ENCODE assay signal across 9 cellular contexts in genomic region chr19:47176627-47177090, GRCh38. TPM values are rescaled to one million over a fixed set of nuclear protein-coding genes. Genes with fewer than 3 reads are reported as not detected.
DNase-seq lines count a peak whose midpoint lies in the region; ATAC-seq and TF ChIP-seq lines count a peak whose summit lies in the region.
"Had no signal": no experiment of that assay in that cellular context is flagged by ENCODE, and none has a peak within 500 bp of the region (broad histone marks: within the 10 kb centered on the region; RNA-seq: fewer than 3 reads in every experiment).

No MANE protein-coding gene starts in this region.

- peaks cover 32% of the 10 kb centered on the region for H3K79me2 ChIP-seq in Karpas-422 (ENCODE audit: low read length)

- H2AFZ ChIP-seq in Karpas-422 (ENCODE audit: low read length): no peak overlapping the region

- intact Hi-C loops in natural killer cell (cut with micrococcal nuclease): loop anchor here (1.0 kb wide), 1 partner anchor 19 kb away; no protein-coding TSS in a partner anchor

- H3K27me3 ChIP-seq in AG04450 (ENCODE audit: control insufficient read depth, insufficient read depth, low read length): no peaks in the 10 kb centered on the region
- H3K27me3 ChIP-seq in SJSA1 (replicated peaks): no peaks in the 10 kb centered on the region
- no peaks in the 10 kb centered on the region for H3K27me3 ChIP-seq in Karpas-422 (ENCODE audit: low read length)

- CTCF ChIA-PET in AG04450 (lab: Charles Lee): interaction anchor here (0.6 to 3.2 kb wide), 5 partner anchors 14 to 71 kb away, joined by 3 to 20 read pairs (median 13); no protein-coding TSS in a partner anchor

- peak overlapping the region; percentile 50 to 66 for H3K27ac Mint-ChIP-seq in natural killer cell

- POLR2A ChIA-PET in AG04450 (lab: Yijun Ruan, JAX): interaction anchor here (0.6 to 1.5 kb wide), 4 partner anchors 9 to 63 kb away, joined by 3 to 4 read pairs (median 3); no protein-coding TSS in a partner anchor

- H3K9me3 Mint-ChIP-seq in natural killer cell: no peaks in the 10 kb centered on the region

- no peaks in the 10 kb centered on the region for H3K27me3 Mint-ChIP-seq in natural killer cell (ENCODE audit: low read depth in 2 of 2)

- H3K36me3 ChIP-seq in SJSA1 (peaks cover 68% of the 10 kb centered on the region), Karpas-422 (ENCODE audit: insufficient read depth, low read length) (peaks cover 38% of the 10 kb centered on the region; the same call in 1 of the 2 replicates)

- no peaks in the 10 kb centered on the region for H3K9me2 ChIP-seq in Karpas-422 (replicated peaks; ENCODE audit: insufficient read depth, low read length)

- 0 out of 2 replicates have a peak, but pooled peaks cover 6% of the 10 kb centered on the region for H4K20me1 ChIP-seq in Karpas-422 (ENCODE audit: insufficient read depth, low read depth, low read length)

- TF ChIP-seq CTCF in AG04450 (IDR thresholded peaks at IDR 0.05; ENCODE audit: low read depth, low read length) (no peak), natural killer cell (IDR thresholded peaks at IDR 0.05) (no peak)

- H3K36me3 Mint-ChIP-seq in natural killer cell: peaks cover 9% of the 10 kb centered on the region

- H3K9ac ChIP-seq in Karpas-422 (ENCODE audit: low read length): no peak overlapping the region

- H3K4me1 Mint-ChIP-seq in natural killer cell: peaks cover 21 to 31% of the 10 kb centered on the region in 2 donors

- peak; percentile 67 to 84 (median 83) for ATAC-seq in natural killer cell

- H3K4me1 ChIP-seq in SJSA1 (replicated peaks): peaks cover 32% of the 10 kb centered on the region
- H3K4me1 ChIP-seq in Karpas-422 (ENCODE audit: low read length): no peaks in the 10 kb centered on the region

- peak overlapping the region; percentile 60 for H3K4me3 Mint-ChIP-seq in natural killer cell

- H3K4me2 ChIP-seq in Karpas-422 (ENCODE audit: low read depth, low read length, poor library complexity, severe bottlenecking): no peak overlapping the region

- H3K27ac ChIP-seq in AG04450 (ENCODE audit: low read depth, low read length) (peak overlapping the region; percentile 81), SJSA1 (peak overlapping the region; percentile 76), caudate nucleus (ENCODE audit: low read depth, low read length) (peak overlapping the region; percentile 19), Karpas-422 (ENCODE audit: low read length) (no peak overlapping the region)

- H3K9me3 ChIP-seq in AG04450 (ENCODE audit: control insufficient read depth, insufficient read depth, low read length) (no peaks in the 10 kb centered on the region), SJSA1 (replicated peaks) (no peaks in the 10 kb centered on the region), Karpas-422 (ENCODE audit: low read length) (no peaks in the 10 kb centered on the region)

- H3K4me3 ChIP-seq in AG04450 (ENCODE audit: low read depth, low read length) (no peak overlapping the region), SJSA1 (no peak overlapping the region), Karpas-422 (ENCODE audit: low read length) (no peak overlapping the region)

- peak; percentile 85 for DNase-seq in AG04450 (ENCODE audit: low read depth, low spot score)
- peak; percentile 49 to 84 for DNase-seq in SJSA1 (ENCODE audit: low read depth in 1 of 2, low spot score in 2 of 2)
- DNase-seq in caudate nucleus (lab: John Stamatoyannopoulos, UW): no peak
- DNase-seq in natural killer cell: no peak
- DNase-seq in GOT3 (lab: John Stamatoyannopoulos, UW): no peak
- DNase-seq in NCI-H524 (lab: John Stamatoyannopoulos, UW): no peak
- no peak for DNase-seq in globus pallidus (ENCODE audit: low spot score)
- DNase-seq in Karpas-422: no peak
- DNase-seq: NCI-H1048 had no signal

RNA-seq across cellular contexts. Expression of gene SAE1, which starts 46.0 kb away (rescaled TPM):
- polyA plus RNA-seq in AG04450 (2011; rRNA removed): 142 and 165 TPM in 2 replicates
- 62.8 and 63.5 TPM in 2 replicates for polyA minus RNA-seq in AG04450 (2011; rRNA and poly(A)+ RNA removed)
- total RNA-seq in SJSA1 (2014; rRNA removed; shearing (Covaris generic)): 321 and 324 TPM in 2 replicates
- total RNA-seq in natural killer cell: 10 to 100 TPM; 42.5 to 49.3 (median 46.0) TPM
- 47.5 and 83.0 TPM in 2 replicates for total RNA-seq in Karpas-422 (2014; rRNA removed; shearing (Covaris generic); ENCODE audit: low replicate concordance)

RNA-seq across cellular contexts. Expression of gene BBC3, which starts 54.3 kb away (rescaled TPM):
- polyA plus RNA-seq in AG04450 (2011; rRNA removed): 3.6 and 4.4 TPM in 2 replicates
- polyA minus RNA-seq in AG04450 (2011; rRNA and poly(A)+ RNA removed): 3.6 and 4.5 TPM in 2 replicates
- total RNA-seq in SJSA1 (2014; rRNA removed; shearing (Covaris generic)): 4.5 and 10.1 TPM in 2 replicates
- 10 to 100 TPM; 39.9 to 45.1 (median 43.9) TPM for total RNA-seq in natural killer cell
- 4.0 and 8.9 TPM in 2 replicates for total RNA-seq in Karpas-422 (2014; rRNA removed; shearing (Covaris generic); ENCODE audit: low replicate concordance)

Comparison
In these comparisons a context has a peak if more than half of its experiments do, and no peak if none do; other contexts are left out.
1. DNase-seq: peak in AG04450 (single experiment) and SJSA1 (2 of 2); none in caudate nucleus (0 of 61), natural killer cell (single experiment), GOT3 (single experiment), NCI-H524 (0 of 2), globus pallidus (single experiment) and Karpas-422 (single experiment).